In genomic region chr3:195260286-195260905, GRCh38 we compare ENCODE assay signal across 8 cellular contexts. TPM values are rescaled to one million over a fixed set of nuclear protein-coding genes. Genes with fewer than 3 reads are reported as not detected.
DNase-seq lines count a peak whose midpoint lies in the region; ATAC-seq and TF ChIP-seq lines count a peak whose summit lies in the region.

No MANE protein-coding gene starts in this region.

- H3K9ac ChIP-seq in OCI-LY1 (ENCODE audit: low read length), result peak overlapping the region; percentile 53

- H3K27ac Mint-ChIP-seq in MCF 10A (ENCODE audit: low read depth, unreplicated experiment), result no peak overlapping the region
- H3K27ac Mint-ChIP-seq in stimulated activated naive CD8-positive, alpha-beta T cell treated with anti-CD3 and anti-CD28 coated beads, Interleukin-15, amount 100 ng/mL, for 72 hours, result peak overlapping the region in 1 of 2 donors; percentile 82

- H3K9me3 ChIP-seq in OCI-LY1 (ENCODE audit: low read length), result no peaks in the 10 kb centered on the region

- H3K9me2 ChIP-seq in OCI-LY1 (ENCODE audit: low read depth, low read length), result no peaks in the 10 kb centered on the region

- no peaks in the 10 kb centered on the region for H3K79me2 ChIP-seq in OCI-LY1 (ENCODE audit: insufficient read depth, low read length)

- H3K4me1 Mint-ChIP-seq in MCF 10A (ENCODE audit: insufficient read depth, unreplicated experiment), result peaks cover 11% of the 10 kb centered on the region
- H3K4me1 Mint-ChIP-seq in stimulated activated naive CD8-positive, alpha-beta T cell treated with anti-CD3 and anti-CD28 coated beads, Interleukin-15, amount 100 ng/mL, for 72 hours, result peaks cover 56% of the 10 kb centered on the region

- peak overlapping the region; percentile 94 for H3K4me2 ChIP-seq in OCI-LY1 (ENCODE audit: low read length)

- H4K20me1 ChIP-seq in OCI-LY1 (ENCODE audit: insufficient read depth, low read length), result no peaks in the 10 kb centered on the region

- peak; percentile 3 for ATAC-seq in HG03064 (IDR thresholded peaks at IDR 0.05; ENCODE audit: low read depth, unreplicated experiment)
- peak; percentile 7 for ATAC-seq in stimulated activated naive CD8-positive, alpha-beta T cell treated with anti-CD3 and anti-CD28 coated beads, Interleukin-15, amount 100 ng/mL, for 72 hours

- no peak overlapping the region for H2AFZ ChIP-seq in OCI-LY1 (ENCODE audit: low read length)

- H3K4me3 ChIP-seq in OCI-LY1 (ENCODE audit: low read depth, low read length, poor library complexity, severe bottlenecking), result peak overlapping the region; percentile 66

- H3K9me3 Mint-ChIP-seq in MCF 10A (ENCODE audit: unreplicated experiment), result no peaks in the 10 kb centered on the region
- no peaks in the 10 kb centered on the region for H3K9me3 Mint-ChIP-seq in stimulated activated naive CD8-positive, alpha-beta T cell treated with anti-CD3 and anti-CD28 coated beads, Interleukin-15, amount 100 ng/mL, for 72 hours

- no peaks in the 10 kb centered on the region; the same call in 1 of the 2 replicates for H3F3A ChIP-seq in OCI-LY1 (ENCODE audit: insufficient read depth, low read length)

- H3K36me3 ChIP-seq in OCI-LY1 (ENCODE audit: insufficient read depth, low read length), result no peaks in the 10 kb centered on the region; the same call in 1 of the 2 replicates

- H3K27me3 ChIP-seq in OCI-LY1 (ENCODE audit: insufficient read depth, low read length), result no peaks in the 10 kb centered on the region

- intact Hi-C loops in MCF 10A (cut with micrococcal nuclease), result loop anchor here (1.0 to 5.0 kb wide), 3 partner anchors 258 to 589 kb away; no protein-coding TSS in a partner anchor

- H3K27me3 Mint-ChIP-seq in MCF 10A (ENCODE audit: insufficient read depth, unreplicated experiment), result no peaks in the 10 kb centered on the region
- no peaks in the 10 kb centered on the region for H3K27me3 Mint-ChIP-seq in stimulated activated naive CD8-positive, alpha-beta T cell treated with anti-CD3 and anti-CD28 coated beads, Interleukin-15, amount 100 ng/mL, for 72 hours

- peaks cover 5% of the 10 kb centered on the region for H3K36me3 Mint-ChIP-seq in MCF 10A (ENCODE audit: insufficient read depth, unreplicated experiment)

- H3K4me3 Mint-ChIP-seq in MCF 10A (ENCODE audit: unreplicated experiment), result peak overlapping the region; percentile 67
- H3K4me3 Mint-ChIP-seq in stimulated activated naive CD8-positive, alpha-beta T cell treated with anti-CD3 and anti-CD28 coated beads, Interleukin-15, amount 100 ng/mL, for 72 hours, result peak overlapping the region; percentile 82 to 85

- H3K4me1 ChIP-seq in OCI-LY1 (ENCODE audit: insufficient read depth, low read length, severe bottlenecking), result peaks cover 25% of the 10 kb centered on the region

- CTCF ChIA-PET in MCF 10A (lab: Yijun Ruan, JAX), result interaction anchor here (0.6 to 3.7 kb wide), 16 partner anchors 11 to 589 kb away, joined by 3 to 41 read pairs (median 4); partner anchors contain the start of genes FAM43A, LSG1 and XXYLT1

- no peak overlapping the region for H3K27ac ChIP-seq in OCI-LY1 (ENCODE audit: low read depth, low read length, poor library complexity, severe bottlenecking)

- POLR2A ChIA-PET in MCF 10A (lab: Yijun Ruan, JAX), result interaction anchor here (0.6 to 2.9 kb wide), 6 partner anchors 282 to 670 kb away, joined by 3 to 14 read pairs (median 3); partner anchors contain the start of genes LSG1 and PPP1R2

- no TSS peak for BruUV-seq in MCF 10A (replicated peaks; lab: Mats Ljungman, UMichigan)

- DNase-seq in activated T-cell treated with anti-CD3 and anti-CD28 coated beads for 48 hours (ENCODE audit: low read depth) (peak; percentile 11), MCF 10A (ENCODE audit: unreplicated experiment) (no peak), left kidney (ENCODE audit: low read depth, low spot score) (peak; percentile 56), D341Med (ENCODE audit: low spot score) (no peak)
- no peak for DNase-seq in activated T-cell treated with anti-CD3 and anti-CD28 coated beads, Interleukin-2, amount 50 U/mL, for 48 hours
- no peak for DNase-seq in stimulated activated naive CD8-positive, alpha-beta T cell treated with anti-CD3 and anti-CD28 coated beads, Interleukin-15, amount 100 ng/mL, for 72 hours

- TF ChIP-seq CTCF in OCI-LY1 (IDR thresholded peaks at IDR 0.05; ENCODE audit: low read length) (no peak), MCF 10A (IDR thresholded peaks at IDR 0.05; ENCODE audit: unreplicated experiment) (no peak)

RNA-seq across cellular contexts. Expression of gene XXYLT1, which starts 10.6 kb away (rescaled TPM):
- 10.0 and 10.9 TPM in 2 replicates for total RNA-seq in MCF 10A (2022)

Comparison
In these comparisons a context has a peak if more than half of its experiments do, and no peak if none do; other contexts are left out.
1. DNase-seq: peak in activated T-cell treated with anti-CD3 and anti-CD28 coated beads for 48 hours (single experiment) and left kidney (single experiment); none in activated T-cell treated with anti-CD3 and anti-CD28 coated beads, Interleukin-2, amount 50 U/mL, for 48 hours (0 of 2), MCF 10A (single experiment), stimulated activated naive CD8-positive, alpha-beta T cell treated with anti-CD3 and anti-CD28 coated beads, Interleukin-15, amount 100 ng/mL, for 72 hours (0 of 2) and D341Med (single experiment).